ENCODE assay signal across 8 cellular contexts in the genomic region with DNA sequence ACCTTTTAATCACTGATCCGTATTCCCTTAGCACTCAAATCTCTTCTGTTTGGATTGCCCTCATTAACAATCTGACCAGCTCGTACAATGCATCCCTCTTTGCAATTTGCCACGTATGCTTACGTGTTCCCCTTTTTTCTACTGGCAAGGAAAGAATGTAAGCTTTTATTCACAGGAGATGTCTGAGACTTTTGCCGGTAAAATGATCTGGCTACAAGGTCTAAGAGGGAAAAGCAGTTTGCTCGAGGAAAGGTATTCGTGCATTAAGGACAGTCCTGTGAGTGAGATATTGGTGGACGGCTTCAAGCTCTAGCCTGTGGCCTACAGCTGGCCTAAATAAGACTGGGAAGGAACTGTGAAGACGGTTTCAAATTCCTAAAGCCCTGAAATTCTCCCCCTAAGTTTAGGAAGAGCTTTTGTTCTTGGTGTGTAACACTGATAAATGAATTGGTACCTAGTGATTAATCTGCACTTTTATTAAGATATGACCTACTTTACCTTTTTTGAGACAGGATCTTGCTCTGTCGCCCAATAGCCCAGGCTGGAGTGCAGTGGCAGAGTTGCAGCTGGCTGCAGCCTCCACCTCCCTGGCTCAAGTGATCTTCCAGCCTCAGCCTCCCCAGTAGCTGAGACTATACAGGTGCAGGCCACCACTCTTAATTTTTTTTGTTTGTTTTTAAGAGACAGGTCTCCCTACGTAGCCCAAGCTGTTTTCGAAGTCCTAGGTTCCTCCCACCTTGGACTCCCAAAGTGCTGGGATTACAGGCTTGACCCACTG. TPM values are rescaled to one million over a fixed set of nuclear protein-coding genes. Genes with fewer than 3 reads are reported as not detected.
DNase-seq lines count a peak whose midpoint lies in the region; ATAC-seq and TF ChIP-seq lines count a peak whose summit lies in the region.

No MANE protein-coding gene starts in this region.

- peak overlapping the region; percentile 87 for H3K4me3 ChIP-seq in OCI-LY1 (ENCODE audit: low read depth, low read length, poor library complexity, severe bottlenecking)

- DNase-seq in NOMO-1 (lab: John Stamatoyannopoulos, UW; ENCODE audit: unreplicated experiment in 2 of 2): peak; percentile 16 to 44
- no peak for DNase-seq in NOMO-1 treated with dmso at 0.1 percent for 144 hours (lab: John Stamatoyannopoulos, UW; ENCODE audit: unreplicated experiment)
- peak; percentile 32 for DNase-seq in dermis blood vessel endothelial cell
- DNase-seq in naive B cell: no peak
- DNase-seq in DMS114 treated with DMSO at 0.1 percent for 48 hours (lab: John Stamatoyannopoulos, UW; ENCODE audit: unreplicated experiment): no peak
- DNase-seq in kidney glomerular epithelial cell (lab: John Stamatoyannopoulos, UW): no peak

- peaks cover 44% of the 10 kb centered on the region for H3K4me1 ChIP-seq in OCI-LY1 (ENCODE audit: insufficient read depth, low read length, severe bottlenecking)

- peak overlapping the region; percentile 86 for H3K4me2 ChIP-seq in OCI-LY1 (ENCODE audit: low read length)

- no peak for TF ChIP-seq CTCF in OCI-LY1 (IDR thresholded peaks at IDR 0.05; ENCODE audit: low read length)

- H3K27ac Mint-ChIP-seq in naive B cell: peak overlapping the region; percentile 93 to 99 (median 98)

- H3K9me3 Mint-ChIP-seq in naive B cell: no peaks in the 10 kb centered on the region

- H3K36me3 ChIP-seq in OCI-LY1 (ENCODE audit: insufficient read depth, low read length): peaks cover 31% of the 10 kb centered on the region

- H2AFZ ChIP-seq in OCI-LY1 (ENCODE audit: low read length): no peak overlapping the region

- peaks cover 68% of the 10 kb centered on the region for H3K79me2 ChIP-seq in OCI-LY1 (ENCODE audit: insufficient read depth, low read length)

- peak overlapping the region; percentile 93 for H3K9ac ChIP-seq in OCI-LY1 (ENCODE audit: low read length)

- H3K36me3 Mint-ChIP-seq in naive B cell: no peaks in the 10 kb centered on the region

- H4K20me1 ChIP-seq in OCI-LY1 (ENCODE audit: insufficient read depth, low read length): no peaks in the 10 kb centered on the region

- peak overlapping the region; percentile 69 for H3K27ac ChIP-seq in OCI-LY1 (ENCODE audit: low read depth, low read length, poor library complexity, severe bottlenecking)

- H3K9me2 ChIP-seq in OCI-LY1 (ENCODE audit: low read depth, low read length): no peaks in the 10 kb centered on the region

- no peaks in the 10 kb centered on the region for H3F3A ChIP-seq in OCI-LY1 (ENCODE audit: insufficient read depth, low read length)

- ATAC-seq in naive B cell (ENCODE audit: low read depth in 2 of 2) (no peak), HG02852 (IDR thresholded peaks at IDR 0.05; ENCODE audit: unreplicated experiment) (no peak)

- peaks cover 25 to 55% (median 31%) of the 10 kb centered on the region in 3 donors for H3K4me1 Mint-ChIP-seq in naive B cell

- H3K27me3 Mint-ChIP-seq in naive B cell: no peaks in the 10 kb centered on the region

- H3K9me3 ChIP-seq in OCI-LY1 (ENCODE audit: low read length): no peaks in the 10 kb centered on the region

- H3K27me3 ChIP-seq in OCI-LY1 (ENCODE audit: insufficient read depth, low read length): no peaks in the 10 kb centered on the region

- peak overlapping the region; percentile 85 to 99 (median 96) for H3K4me3 Mint-ChIP-seq in naive B cell

RNA-seq across cellular contexts. Expression of a gene that starts 0.9 kb away (rescaled TPM):
- total RNA-seq in dermis blood vessel endothelial cell: 95.1 and 172 TPM in 2 replicates
- 10 to 100 TPM in 5 of 6 donors, 1 to 10 TPM in 1; 3.5 to 25.2 (median 15.5) TPM for polyA plus RNA-seq in naive B cell (ENCODE audit: low read depth in 6 of 6)

RNA-seq across cellular contexts. Expression of a gene that starts 40.4 kb away (rescaled TPM):
- total RNA-seq in dermis blood vessel endothelial cell: 51.6 and 83.9 TPM in 2 replicates
- polyA plus RNA-seq in naive B cell (ENCODE audit: low read depth in 6 of 6): 10 to 100 TPM; 20.0 to 24.3 (median 22.1) TPM

RNA-seq across cellular contexts. Expression of a gene that starts 40.6 kb away (rescaled TPM):
- 23.5 and 29.7 TPM in 2 replicates for total RNA-seq in dermis blood vessel endothelial cell
- 10 to 100 TPM; 26.4 to 30.3 (median 27.3) TPM for polyA plus RNA-seq in naive B cell (ENCODE audit: low read depth in 6 of 6)

Comparison
In these comparisons a context has a peak if more than half of its experiments do, and no peak if none do; other contexts are left out.
1. DNase-seq: peak in NOMO-1 (2 of 2) and dermis blood vessel endothelial cell (single experiment); none in NOMO-1 treated with dmso at 0.1 percent for 144 hours (single experiment), naive B cell (single experiment), DMS114 treated with DMSO at 0.1 percent for 48 hours (single experiment) and kidney glomerular epithelial cell (single experiment).